11 cellular contexts compared by ENCODE assay signal in genomic region chr17:9772658-9773057, GRCh38. TPM values are rescaled to one million over a fixed set of nuclear protein-coding genes. Genes with fewer than 3 reads are reported as not detected.
"Had no signal": no experiment of that assay in that cellular context is flagged by ENCODE, and none has a peak within 500 bp of the region (broad histone marks: within the 10 kb centered on the region; RNA-seq: fewer than 3 reads in every experiment).

No MANE protein-coding gene starts in this region.

- H3K4me3 Mint-ChIP-seq: HFFc6, IgD-negative memory B cell had no signal

- ATAC-seq: HCT116, HepG2 had no signal

- H3K27ac ChIP-seq: GM23248, HL-60 had no signal

- H3K4me3 ChIP-seq: GM23248, HAP-1 had no signal

- DNase-seq: GM23248, GOT3, H7, HFFc6 had no signal

- H3K27ac Mint-ChIP-seq: HFFc6, IgD-negative memory B cell had no signal

- H3K4me1 Mint-ChIP-seq: IgD-negative memory B cell had no signal

RNA-seq across cellular contexts. Expression of gene DHRS7C, which starts 18.7 kb away (rescaled TPM):
- total RNA-seq: GM23248, H4, H7, HepG2, HFFc6, HT1080 had no signal

RNA-seq across cellular contexts. Expression of gene GSG1L2, which starts 49.2 kb away (rescaled TPM):
- total RNA-seq: GM23248, H4, H7, HepG2, HFFc6, HT1080 had no signal

RNA-seq across cellular contexts. Expression of gene GLP2R, which starts 53.1 kb away (rescaled TPM):
- total RNA-seq: GM23248, H7, HFFc6 had no signal
